9 cellular contexts compared by ENCODE assay signal in the genomic region with DNA sequence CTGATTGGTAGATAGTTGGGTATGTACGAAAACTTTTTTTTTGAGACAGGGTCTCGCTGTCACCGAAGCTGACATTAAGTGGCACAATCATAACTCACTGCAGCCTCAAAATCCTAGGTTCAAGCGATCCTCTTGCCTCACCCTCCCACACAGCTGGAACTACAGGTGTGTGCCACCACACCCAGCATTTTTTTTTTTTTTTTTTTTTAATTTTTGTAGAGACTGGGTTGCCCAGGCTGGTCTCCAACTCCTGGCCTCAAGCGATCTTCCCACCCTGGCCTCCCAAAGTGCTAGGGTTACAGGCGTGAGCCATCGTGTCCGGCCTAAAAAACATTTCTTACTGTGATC. TPM values are rescaled to one million over a fixed set of nuclear protein-coding genes. Genes with fewer than 3 reads are reported as not detected.
DNase-seq lines count a peak whose midpoint lies in the region; ATAC-seq lines count a peak whose summit lies in the region.
"Had no signal": no experiment of that assay in that cellular context is flagged by ENCODE, and none has a peak within 500 bp of the region (broad histone marks: within the 10 kb centered on the region; RNA-seq: fewer than 3 reads in every experiment).

No MANE protein-coding gene starts in this region.

- H3K27me3 ChIP-seq in subcutaneous abdominal adipose tissue (ENCODE audit: control insufficient read depth in 5 of 5, insufficient read depth in 4 of 5, low read length in 5 of 5) = no peaks in the 10 kb centered on the region

- peaks cover 0 to 3% (median 0%) of the 10 kb centered on the region in 5 donors for H3K36me3 ChIP-seq in subcutaneous abdominal adipose tissue (ENCODE audit: control insufficient read depth in 5 of 5, insufficient read depth in 5 of 5, low read length in 5 of 5)

- H3K27me3 Mint-ChIP-seq in activated CD8-positive, alpha-beta memory T cell treated with anti-CD3 and anti-CD28 coated beads, Interleukin-2, amount 10 ng/mL, durations not matched to agents 7 days and 5 days = peaks cover 3% of the 10 kb centered on the region
- H3K27me3 Mint-ChIP-seq in activated T-cell treated with anti-CD3 and anti-CD28 coated beads, Interleukin-2, amount 50 U/mL, for 72 hours (ENCODE audit: low read depth) = no peaks in the 10 kb centered on the region

- H3K9me3 ChIP-seq in iPS-18c (ENCODE audit: control insufficient read depth, insufficient read depth, low read length) (no peaks in the 10 kb centered on the region), subcutaneous abdominal adipose tissue (ENCODE audit: control insufficient read depth in 5 of 5, low read length in 5 of 5) (no peaks in the 10 kb centered on the region)

- peak overlapping the region in 1 of 5 donors; percentile 33 for H3K9ac ChIP-seq in subcutaneous abdominal adipose tissue (ENCODE audit: low read length in 5 of 5)

- peak overlapping the region; percentile 78 for H3K27ac Mint-ChIP-seq in activated CD8-positive, alpha-beta memory T cell treated with anti-CD3 and anti-CD28 coated beads, Interleukin-2, amount 10 ng/mL, durations not matched to agents 7 days and 5 days
- peak overlapping the region; percentile 94 for H3K27ac Mint-ChIP-seq in activated T-cell treated with anti-CD3 and anti-CD28 coated beads, Interleukin-2, amount 50 U/mL, for 72 hours

- no peak for DNase-seq in activated CD8-positive, alpha-beta memory T cell treated with anti-CD3 and anti-CD28 coated beads, Interleukin-2, amount 10 ng/mL, durations not matched to agents 7 days and 5 days
- no peak for DNase-seq in activated CD8-positive, alpha-beta memory T cell treated with anti-CD3 and anti-CD28 coated beads, Interleukin-2, amount 50 U/mL, for 48 hours
- DNase-seq in activated T-cell treated with anti-CD3 and anti-CD28 coated beads, Interleukin-2, amount 50 U/mL, for 72 hours = no peak
- no peak for DNase-seq in ACHN
- no peak for DNase-seq in NCI-H2196 treated with DMSO at 0.1 percent for 48 hours (lab: John Stamatoyannopoulos, UW; ENCODE audit: unreplicated experiment)
- DNase-seq in UCSD-AML1 (lab: John Stamatoyannopoulos, UW; ENCODE audit: unreplicated experiment) = no peak
- DNase-seq: NCI-H524 treated with DMSO at 0.1 percent for 48 hours had no signal

- in situ Hi-C loops in ACHN (cut with HindIII; ENCODE audit: low pct_ligation_motif_present, low pct_unique_long_range_greater_than_20kb, low sequenced_read_pairs) = no loop called here

- no peak for ATAC-seq in activated CD8-positive, alpha-beta memory T cell treated with anti-CD3 and anti-CD28 coated beads, Interleukin-2, amount 10 ng/mL, durations not matched to agents 7 days and 5 days
- no peak for ATAC-seq in activated T-cell treated with anti-CD3 and anti-CD28 coated beads, Interleukin-2, amount 50 U/mL, for 72 hours (replicated peaks in 1 of 2)

- H3K4me3 ChIP-seq in iPS-18c (ENCODE audit: insufficient read depth, low read depth, low read length) (peak overlapping the region; percentile 20; the same call in 1 of the 2 replicates), subcutaneous abdominal adipose tissue (ENCODE audit: low read depth in 1 of 5, low read length in 5 of 5) (peak overlapping the region; percentile 52 to 98 (median 57))

- H3K4me1 ChIP-seq in subcutaneous abdominal adipose tissue (ENCODE audit: control insufficient read depth in 5 of 5, insufficient read depth in 5 of 5, low read length in 5 of 5) = peaks cover 3 to 52% (median 38%) of the 10 kb centered on the region in 5 donors

- peaks cover 3% of the 10 kb centered on the region for H3K9me3 Mint-ChIP-seq in activated CD8-positive, alpha-beta memory T cell treated with anti-CD3 and anti-CD28 coated beads, Interleukin-2, amount 10 ng/mL, durations not matched to agents 7 days and 5 days (ENCODE audit: low read depth)
- no peaks in the 10 kb centered on the region for H3K9me3 Mint-ChIP-seq in activated T-cell treated with anti-CD3 and anti-CD28 coated beads, Interleukin-2, amount 50 U/mL, for 72 hours

- peaks cover 47% of the 10 kb centered on the region for H3K36me3 Mint-ChIP-seq in activated CD8-positive, alpha-beta memory T cell treated with anti-CD3 and anti-CD28 coated beads, Interleukin-2, amount 10 ng/mL, durations not matched to agents 7 days and 5 days
- H3K36me3 Mint-ChIP-seq in activated T-cell treated with anti-CD3 and anti-CD28 coated beads, Interleukin-2, amount 50 U/mL, for 72 hours (ENCODE audit: insufficient read depth in 2 of 2) = peaks cover 13 to 32% of the 10 kb centered on the region in 2 donors

- CTCF ChIA-PET in activated CD8-positive, alpha-beta memory T cell treated with anti-CD3 and anti-CD28 coated beads, Interleukin-2, amount 10 ng/mL, durations not matched to agents 7 days and 5 days (lab: Charles Lee) = interaction anchor here (0.8 to 2.3 kb wide), 4 partner anchors 11 to 117 kb away, joined by 3 to 7 read pairs (median 4); no protein-coding TSS in a partner anchor

- H3K4me3 Mint-ChIP-seq in activated CD8-positive, alpha-beta memory T cell treated with anti-CD3 and anti-CD28 coated beads, Interleukin-2, amount 10 ng/mL, durations not matched to agents 7 days and 5 days = peak overlapping the region; percentile 84
- H3K4me3 Mint-ChIP-seq in activated T-cell treated with anti-CD3 and anti-CD28 coated beads, Interleukin-2, amount 50 U/mL, for 72 hours = peak overlapping the region; percentile 90 to 98

- peak overlapping the region; percentile 4 for H3K27ac ChIP-seq in subcutaneous abdominal adipose tissue (ENCODE audit: low read depth, low read length)

- H3K4me1 Mint-ChIP-seq in activated CD8-positive, alpha-beta memory T cell treated with anti-CD3 and anti-CD28 coated beads, Interleukin-2, amount 10 ng/mL, durations not matched to agents 7 days and 5 days = peaks cover 47% of the 10 kb centered on the region
- peaks cover 64% of the 10 kb centered on the region for H3K4me1 Mint-ChIP-seq in activated T-cell treated with anti-CD3 and anti-CD28 coated beads, Interleukin-2, amount 50 U/mL, for 72 hours (ENCODE audit: low read depth)

RNA-seq across cellular contexts. Expression of a gene that starts 1.5 kb away (rescaled TPM):
- 1 to 10 TPM; 5.4 to 5.8 TPM for total RNA-seq in activated CD8-positive, alpha-beta memory T cell treated with anti-CD3 and anti-CD28 coated beads, Interleukin-2, amount 10 ng/mL, durations not matched to agents 7 days and 5 days
- total RNA-seq in activated T-cell treated with anti-CD3 and anti-CD28 coated beads, Interleukin-2, amount 50 U/mL, for 72 hours = 1 to 10 TPM; 4.8 to 5.3 TPM

RNA-seq across cellular contexts. Expression of a gene that starts 22.7 kb away (rescaled TPM):
- 10 to 100 TPM; 11.6 to 15.9 TPM for total RNA-seq in activated CD8-positive, alpha-beta memory T cell treated with anti-CD3 and anti-CD28 coated beads, Interleukin-2, amount 10 ng/mL, durations not matched to agents 7 days and 5 days
- 10 to 100 TPM; 17.2 to 22.7 TPM for total RNA-seq in activated T-cell treated with anti-CD3 and anti-CD28 coated beads, Interleukin-2, amount 50 U/mL, for 72 hours
